ENCODE assay signal across 16 cellular contexts in genomic region chr12:117360222-117360550, GRCh38. TPM values are rescaled to one million over a fixed set of nuclear protein-coding genes. Genes with fewer than 3 reads are reported as not detected.
DNase-seq lines count a peak whose midpoint lies in the region; ATAC-seq and TF ChIP-seq lines count a peak whose summit lies in the region.
"Had no signal": no experiment of that assay in that cellular context is flagged by ENCODE, and none has a peak within 500 bp of the region (broad histone marks: within the 10 kb centered on the region; RNA-seq: fewer than 3 reads in every experiment).

No MANE protein-coding gene starts in this region.

- H3K27ac ChIP-seq in right cardiac atrium (ENCODE audit: low read length), result no peak overlapping the region
- H3K27ac ChIP-seq in right atrium auricular region, result no peak overlapping the region
- no peak overlapping the region for H3K27ac ChIP-seq in hepatocyte
- no peak overlapping the region for H3K27ac ChIP-seq in transverse colon
- H3K27ac ChIP-seq: adrenal gland, epithelial cell of prostate, uterus had no signal

- intact Hi-C loops in right cardiac atrium (cut with DNase I) (loop anchor here in 2 of 4 donors (5.0 to 10.0 kb wide), 2 partner anchors 315 to 477 kb away; no protein-coding TSS in a partner anchor), transverse colon (cut with DNase I; ENCODE audit: low total_unique reads) (no loop called here)

- TF ChIP-seq CTCF in right atrium auricular region (IDR thresholded peaks at IDR 0.05) (no peak), hepatocyte (IDR thresholded peaks at IDR 0.05; ENCODE audit: poor library complexity) (no peak), nephron (IDR thresholded peaks at IDR 0.05; ENCODE audit: unreplicated experiment in 3 of 3) (no peak), transverse colon (IDR thresholded peaks at IDR 0.05) (no peak)

- H3K4me3 ChIP-seq in right cardiac atrium (ENCODE audit: low read length) (peak overlapping the region; percentile 1), right atrium auricular region (peak overlapping the region in 1 of 2 donors; percentile 30), hepatocyte (no peak overlapping the region), transverse colon (no peak overlapping the region)
- H3K4me3 ChIP-seq: adrenal gland, uterus had no signal

- no peak overlapping the region for H3K27ac Mint-ChIP-seq in nephron
- H3K27ac Mint-ChIP-seq: CD8-positive, alpha-beta memory T cell; T-cell had no signal

- TF ChIP-seq EP300 in transverse colon (IDR thresholded peaks at IDR 0.05; ENCODE audit: low read depth), result no peak

- H3K27me3 ChIP-seq in right cardiac atrium (ENCODE audit: control insufficient read depth, insufficient read depth) (no peaks in the 10 kb centered on the region), right atrium auricular region (peaks cover 0 to 16% of the 10 kb centered on the region in 2 donors), hepatocyte (peaks cover 85% of the 10 kb centered on the region), transverse colon (peaks cover 76% of the 10 kb centered on the region)

- H3K27me3 Mint-ChIP-seq in nephron (ENCODE audit: low read depth), result peaks cover 96% of the 10 kb centered on the region

- H3K4me1 ChIP-seq in right cardiac atrium (ENCODE audit: control insufficient read depth, insufficient read depth, low read length) (no peaks in the 10 kb centered on the region), right atrium auricular region (peaks cover 0 to 9% of the 10 kb centered on the region in 2 donors), hepatocyte (ENCODE audit: insufficient read depth) (no peaks in the 10 kb centered on the region), transverse colon (no peaks in the 10 kb centered on the region)
- H3K4me1 ChIP-seq: adrenal gland, uterus had no signal

- no peaks in the 10 kb centered on the region for H3K79me2 ChIP-seq in hepatocyte

- no peak for TF ChIP-seq POLR2A in transverse colon (IDR thresholded peaks at IDR 0.05)

- no peak for ATAC-seq in right cardiac atrium
- no peak for ATAC-seq in GM18873 (IDR thresholded peaks at IDR 0.05; ENCODE audit: low FRiP score, unreplicated experiment)
- ATAC-seq in HG03159 (IDR thresholded peaks at IDR 0.05; ENCODE audit: unreplicated experiment), result no peak
- ATAC-seq: T-cell had no signal

- H3K36me3 ChIP-seq in right atrium auricular region (no peaks in the 10 kb centered on the region), hepatocyte (replicated peaks; ENCODE audit: insufficient read depth, low read depth) (no peaks in the 10 kb centered on the region), transverse colon (no peaks in the 10 kb centered on the region)
- H3K36me3 ChIP-seq: adrenal gland, uterus had no signal

- WGBS in right cardiac atrium, result 2% methylated on average over 23 of the region's 23 CpGs
- WGBS in hepatocyte (ENCODE audit: low lambda C conversion rate, missing lambda C conversion rate), result 4% methylated on average over 23 of the region's 23 CpGs
- 13% methylated on average over 12 of the region's 23 CpGs; no CpG with 5 or more reads in 1 of the 2 donors for WGBS in transverse colon (ENCODE audit: low coverage in 1 of 2), 2 donors

- in situ Hi-C loops in transverse colon (cut with MboI; ENCODE audit: low pct_ligation_motif_present in 1 of 4, low pct_unique_long_range_greater_than_20kb in 1 of 4, low sequenced_read_pairs in 3 of 4), result loop anchor here in 2 of 4 donors (10.0 to 25.0 kb wide), 3 partner anchors 235 to 477 kb away; no protein-coding TSS in a partner anchor

- peak overlapping the region; percentile 49 to 62 (median 50) for H3K4me3 Mint-ChIP-seq in nephron
- H3K4me3 Mint-ChIP-seq: CD8-positive, alpha-beta memory T cell; neural crest cell; T-cell had no signal

- no peaks in the 10 kb centered on the region for H3K9me2 ChIP-seq in hepatocyte (replicated peaks; ENCODE audit: insufficient read depth)

- no peaks in the 10 kb centered on the region for H3K4me1 Mint-ChIP-seq in nephron
- H3K4me1 Mint-ChIP-seq: CD8-positive, alpha-beta memory T cell; neural crest cell; T-cell had no signal

- H3K4me2 ChIP-seq in hepatocyte, result peak overlapping the region; percentile 71

- H3K9me3 ChIP-seq in right cardiac atrium (ENCODE audit: control insufficient read depth, low read length) (no peaks in the 10 kb centered on the region), right atrium auricular region (no peaks in the 10 kb centered on the region), hepatocyte (ENCODE audit: low read depth) (no peaks in the 10 kb centered on the region), transverse colon (no peaks in the 10 kb centered on the region)
- H3K9me3 ChIP-seq: adrenal gland, uterus had no signal

- H4K20me1 ChIP-seq in hepatocyte (ENCODE audit: insufficient read depth, poor library complexity, severe bottlenecking), result no peaks in the 10 kb centered on the region

- no peak overlapping the region for H2AFZ ChIP-seq in hepatocyte

- H3K9me3 Mint-ChIP-seq in nephron, result no peaks in the 10 kb centered on the region
- H3K9me3 Mint-ChIP-seq: neural crest cell had no signal

- no peaks in the 10 kb centered on the region for H3K36me3 Mint-ChIP-seq in nephron (ENCODE audit: low read depth)
- H3K36me3 Mint-ChIP-seq: CD8-positive, alpha-beta memory T cell; T-cell had no signal

- DNase-seq in right cardiac atrium (no peak), right atrium auricular region (ENCODE audit: low spot score) (no peak), hepatocyte (ENCODE audit: low spot score) (no peak), D341Med (ENCODE audit: low spot score) (no peak), transverse colon (no peak)
- DNase-seq: adrenal gland; CD8-positive, alpha-beta memory T cell; T-cell; uterus had no signal

RNA-seq across cellular contexts. Expression of gene NOS1, which starts 1.2 kb away (rescaled TPM):
- under 1 TPM; 0.09 to 0.71 (median 0.27) TPM for total RNA-seq in right cardiac atrium
- polyA plus RNA-seq in right cardiac atrium, result 0.07 TPM
- total RNA-seq in right atrium auricular region, result under 1 TPM; 0.04 to 0.67 TPM
- 0.04 TPM in 1 of 2 replicates, not detected in the other for total RNA-seq in hepatocyte
- polyA plus RNA-seq in hepatocyte, result not detected in 2 replicates
- 1 to 10 TPM in 1 of 4 donors, under 1 TPM in 2, not detected in 1; 0.79 to 1.6 (median 0.96) TPM for total RNA-seq in transverse colon
- total RNA-seq: CD8-positive, alpha-beta memory T cell; H4 had no signal
- polyA plus RNA-seq: AG04450; CD8-positive, alpha-beta memory T cell had no signal
